Comparison of ENCODE assay signal across 12 cellular contexts in the genomic region with DNA sequence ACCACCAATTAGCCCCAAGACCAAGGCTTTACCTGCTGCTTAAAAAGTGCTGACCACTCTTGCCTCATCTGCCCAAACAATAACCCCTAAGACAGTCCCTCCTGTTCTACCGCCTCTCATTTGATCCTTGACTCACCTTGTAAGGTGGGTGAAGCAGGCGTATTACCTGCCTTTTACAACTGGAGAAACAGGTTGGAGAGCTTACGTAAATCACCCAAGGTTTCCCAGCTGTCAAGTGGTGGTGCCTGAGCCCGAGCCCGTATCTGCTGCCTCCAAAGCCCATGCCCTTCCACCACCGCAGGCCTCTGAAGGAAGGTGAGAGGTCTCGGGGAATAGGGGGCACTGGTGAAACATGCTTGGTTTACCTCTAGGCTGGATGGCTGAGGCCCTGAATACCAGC.
"Had no signal": no experiment of that assay in that cellular context is flagged by ENCODE, and none has a peak within 500 bp of the region (broad histone marks: within the 10 kb centered on the region; RNA-seq: fewer than 3 reads in every experiment).

No MANE protein-coding gene starts in this region.

- H3K27me3 ChIP-seq: body of pancreas, pancreas, spleen had no signal

- H3K4me3 ChIP-seq: body of pancreas, lower lobe of right lung, pancreas, spleen, thoracic aorta had no signal

- H3K9me3 ChIP-seq: body of pancreas, lower lobe of right lung, pancreas, spleen, thoracic aorta had no signal

- H3K27ac ChIP-seq: body of pancreas, lower lobe of right lung, pancreas, spleen, thoracic aorta had no signal

- DNase-seq: activated CD4-positive, alpha-beta memory T cell treated with anti-CD3 and anti-CD28 coated beads for 36 hours; activated CD4-positive, alpha-beta T cell treated with anti-CD3 and anti-CD28 coated beads for 4 hours; activated CD8-positive, alpha-beta memory T cell treated with anti-CD3 and anti-CD28 coated beads, Interleukin-2, amount 10 ng/mL, durations not matched to agents 7 days and 5 days; activated naive CD4-positive, alpha-beta T cell treated with anti-CD3 and anti-CD28 coated beads for 36 hours; body of pancreas; central memory CD4-positive, alpha-beta T cell; lower lobe of right lung; natural killer cell; pancreas; spleen; stimulated activated CD4-positive, alpha-beta T cell treated with anti-CD3 and anti-CD28 coated beads, Interleukin-4, amount 100 ng/mL, for 4 hours had no signal
